12 cellular contexts compared by ENCODE assay signal in the genomic region with DNA sequence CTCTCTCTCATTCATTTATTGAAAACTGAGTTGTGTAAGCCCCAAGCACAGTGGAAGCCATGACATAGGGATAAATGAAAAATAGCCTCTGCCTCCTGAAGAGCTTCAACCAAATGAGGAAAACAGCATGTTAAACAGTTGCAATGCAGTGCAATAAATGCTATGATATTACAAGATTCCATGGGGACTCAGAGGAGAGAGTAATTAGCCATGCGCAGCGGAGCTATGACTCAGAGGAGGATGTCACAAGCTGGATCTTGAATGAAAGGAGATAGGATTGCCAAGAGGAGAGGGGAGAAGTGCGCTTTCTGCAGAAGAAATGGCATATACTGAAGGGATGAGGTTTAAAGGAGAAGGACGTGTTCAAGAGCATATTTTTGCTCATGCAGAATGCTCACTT.
DNase-seq lines count a peak whose midpoint lies in the region; TF ChIP-seq lines count a peak whose summit lies in the region.
"Had no signal": no experiment of that assay in that cellular context is flagged by ENCODE, and none has a peak within 500 bp of the region (broad histone marks: within the 10 kb centered on the region; RNA-seq: fewer than 3 reads in every experiment).

No MANE protein-coding gene starts in this region.

- H3K36me3 ChIP-seq in adrenal gland (replicated peaks in 1 of 2) = no peaks in the 10 kb centered on the region
- H3K36me3 ChIP-seq in hepatocyte (replicated peaks; ENCODE audit: insufficient read depth, low read depth) = no peaks in the 10 kb centered on the region
- H3K36me3 ChIP-seq in prostate gland = no peaks in the 10 kb centered on the region
- H3K36me3 ChIP-seq: brain microvascular endothelial cell, right lobe of liver had no signal

- H3K9me3 ChIP-seq in adrenal gland (replicated peaks in 1 of 3) (no peaks in the 10 kb centered on the region), hepatocyte (ENCODE audit: low read depth) (no peaks in the 10 kb centered on the region), prostate gland (no peaks in the 10 kb centered on the region)
- H3K9me3 ChIP-seq: right lobe of liver had no signal

- no peak overlapping the region for H2AFZ ChIP-seq in hepatocyte

- H4K20me1 ChIP-seq in hepatocyte (ENCODE audit: insufficient read depth, poor library complexity, severe bottlenecking) = no peaks in the 10 kb centered on the region

- no peak overlapping the region for H3K27ac ChIP-seq in adrenal gland
- peak overlapping the region; percentile 47 for H3K27ac ChIP-seq in hepatocyte
- H3K27ac ChIP-seq in prostate gland = no peak overlapping the region
- H3K27ac ChIP-seq: brain microvascular endothelial cell, right lobe of liver had no signal

- H3K4me3 ChIP-seq in adrenal gland = no peak overlapping the region
- no peak overlapping the region for H3K4me3 ChIP-seq in hepatocyte
- H3K4me3 ChIP-seq in prostate gland = no peak overlapping the region
- H3K4me3 ChIP-seq: right lobe of liver had no signal

- H3K4me1 ChIP-seq in adrenal gland (replicated peaks in 1 of 2) (peaks cover 0 to 6% of the 10 kb centered on the region in 2 donors), hepatocyte (ENCODE audit: insufficient read depth) (peaks cover 20% of the 10 kb centered on the region), prostate gland (replicated peaks) (no peaks in the 10 kb centered on the region)

- TF ChIP-seq POLR2A in adrenal gland (IDR thresholded peaks at IDR 0.05) (no peak), prostate gland (IDR thresholded peaks at IDR 0.05) (no peak)

- H3K79me2 ChIP-seq in hepatocyte = no peaks in the 10 kb centered on the region

- intact Hi-C loops in adrenal gland (cut with DNase I) = no loop called here
- intact Hi-C loops in prostate gland (cut with DNase I) = no loop called here

- no peak for TF ChIP-seq CTCF in adrenal gland (IDR thresholded peaks at IDR 0.05)
- no peak for TF ChIP-seq CTCF in hepatocyte (IDR thresholded peaks at IDR 0.05; ENCODE audit: poor library complexity)
- TF ChIP-seq CTCF in prostate gland (IDR thresholded peaks at IDR 0.05) = no peak

- WGBS in adrenal gland, 4 donors = 48 to 70% (median 53%) methylated on average over 4 of the region's 4 CpGs
- WGBS in hepatocyte (ENCODE audit: low lambda C conversion rate, missing lambda C conversion rate) = 77% methylated on average over 4 of the region's 4 CpGs
- 88% methylated on average over 4 of the region's 4 CpGs for WGBS in prostate gland

- H3K9me2 ChIP-seq in hepatocyte (replicated peaks; ENCODE audit: insufficient read depth) = no peaks in the 10 kb centered on the region

- H3K4me2 ChIP-seq in hepatocyte = no peak overlapping the region

- DNase-seq in NCI-H2171 treated with DMSO at 0.1 percent for 48 hours (lab: John Stamatoyannopoulos, UW) = peak; percentile 14
- DNase-seq in NCI-H2171 (lab: John Stamatoyannopoulos, UW) = no peak
- peak in 5 of 7 donors; percentile 22 to 63 (median 47) for DNase-seq in adrenal gland
- peak; percentile 47 for DNase-seq in hepatocyte (ENCODE audit: low spot score)
- DNase-seq in superior temporal gyrus (ENCODE audit: extremely low spot score) = peak; percentile 44
- no peak for DNase-seq in T-helper 2 cell
- no peak for DNase-seq in cerebellum (ENCODE audit: low spot score)
- no peak for DNase-seq in prostate gland (ENCODE audit: low spot score)
- DNase-seq: activated T-cell treated with anti-CD3 and anti-CD28 coated beads, Interleukin-2, amount 50 U/mL, for 1 hour; brain microvascular endothelial cell; NCI-H1048; right lobe of liver had no signal

- H3K27me3 ChIP-seq in adrenal gland (no peaks in the 10 kb centered on the region), hepatocyte (no peaks in the 10 kb centered on the region), prostate gland (replicated peaks; ENCODE audit: insufficient read depth) (no peaks in the 10 kb centered on the region)
- H3K27me3 ChIP-seq: brain microvascular endothelial cell, right lobe of liver had no signal

Comparison
In these comparisons a context has a peak if more than half of its experiments do, and no peak if none do; other contexts are left out.
1. DNase-seq: peak in NCI-H2171 treated with DMSO at 0.1 percent for 48 hours (single experiment), adrenal gland (5 of 7), hepatocyte (single experiment) and superior temporal gyrus (single experiment); none in NCI-H2171 (single experiment), T-helper 2 cell (0 of 5), cerebellum (single experiment) and prostate gland (single experiment).